Comparison of ENCODE assay signal across 27 cellular contexts in the genomic region with DNA sequence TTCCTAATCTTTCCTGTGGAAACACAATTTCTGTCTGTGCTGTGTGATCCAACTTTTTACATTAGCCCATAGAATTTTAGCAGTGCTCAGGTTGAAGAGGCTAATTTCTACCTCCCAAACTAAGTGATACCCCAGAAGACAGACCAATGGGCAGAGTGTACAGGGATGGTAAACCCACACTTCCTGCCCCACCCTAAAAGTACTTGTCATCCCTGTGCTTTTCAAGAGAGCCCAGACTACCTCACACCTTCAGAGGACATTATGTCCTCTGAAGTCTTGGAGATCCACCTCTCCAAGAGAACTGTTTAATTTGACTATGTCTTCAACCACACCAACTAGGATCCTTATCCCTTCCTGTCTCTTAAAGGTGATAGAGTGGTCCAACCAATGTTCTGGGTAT.
"Had no signal": no experiment of that assay in that cellular context is flagged by ENCODE, and none has a peak within 500 bp of the region (broad histone marks: within the 10 kb centered on the region; RNA-seq: fewer than 3 reads in every experiment).

No MANE protein-coding gene starts in this region.

- H3K27me3 Mint-ChIP-seq: stimulated activated naive CD8-positive, alpha-beta T cell treated with anti-CD3 and anti-CD28 coated beads, Interleukin-15, Interleukin-2, amounts not matched to agents 100 ng/mL and 50 ng/mL, for 24 hours had no signal

- H3K4me3 Mint-ChIP-seq: immature natural killer cell; mesothelial cell of epicardium; naive B cell; natural killer cell; nephron progenitor cell; neural progenitor cell; stimulated activated effector memory CD8-positive, alpha-beta T cell treated with anti-CD3 and anti-CD28 coated beads, Interleukin-12 subunit alpha, Interleukin-12 subunit beta, amount 100 ng/mL, for 72 hours; stimulated activated naive CD8-positive, alpha-beta T cell treated with anti-CD3 and anti-CD28 coated beads, Interleukin-15, Interleukin-2, amounts not matched to agents 100 ng/mL and 50 ng/mL, for 24 hours had no signal

- H3K4me1 ChIP-seq: lower lobe of right lung, neural progenitor cell, pancreas, prostate gland, tibial artery, uterus had no signal

- H3K27ac ChIP-seq: left lung, lower lobe of right lung, neural progenitor cell, pancreas, prostate gland, skin epidermis, suprapubic skin, thoracic aorta, tibial artery, uterus had no signal

- H3K36me3 ChIP-seq: left lung, lower lobe of right lung, neural progenitor cell, pancreas, prostate gland, spleen, suprapubic skin, thoracic aorta, tibial artery, uterus had no signal

- H2AFZ ChIP-seq: neural progenitor cell had no signal

- DNase-seq: immature natural killer cell; kidney; left colon; left lung; lower lobe of right lung; natural killer cell; nephron progenitor cell; nucleus accumbens; pancreas; posterior cingulate gyrus; retina; right cardiac atrium; spleen; stimulated activated CD4-positive, alpha-beta T cell treated with anti-CD3 and anti-CD28 coated beads, Interleukin-4, amount 100 ng/mL, for 24 hours; tibial artery; trophoblast cell; uterus had no signal

- ATAC-seq: left colon; natural killer cell; sciatic nerve; stimulated activated effector memory CD8-positive, alpha-beta T cell treated with anti-CD3 and anti-CD28 coated beads, Interleukin-12 subunit alpha, Interleukin-12 subunit beta, amount 100 ng/mL, for 72 hours had no signal

- H3K27ac Mint-ChIP-seq: immature natural killer cell; mesothelial cell of epicardium; natural killer cell; nephron progenitor cell; neural progenitor cell; stimulated activated effector memory CD8-positive, alpha-beta T cell treated with anti-CD3 and anti-CD28 coated beads, Interleukin-12 subunit alpha, Interleukin-12 subunit beta, amount 100 ng/mL, for 72 hours; stimulated activated naive CD8-positive, alpha-beta T cell treated with anti-CD3 and anti-CD28 coated beads, Interleukin-15, Interleukin-2, amounts not matched to agents 100 ng/mL and 50 ng/mL, for 24 hours had no signal

- H3K27me3 ChIP-seq: left lung, neural progenitor cell, pancreas, spleen, suprapubic skin, tibial artery, uterus had no signal

- H3K9me3 ChIP-seq: prostate gland, uterus had no signal

- H3K4me2 ChIP-seq: neural progenitor cell had no signal

- H3K4me1 Mint-ChIP-seq: mesothelial cell of epicardium; naive B cell; nephron progenitor cell; stimulated activated effector memory CD8-positive, alpha-beta T cell treated with anti-CD3 and anti-CD28 coated beads, Interleukin-12 subunit alpha, Interleukin-12 subunit beta, amount 100 ng/mL, for 72 hours had no signal

- H3K36me3 Mint-ChIP-seq: natural killer cell; neural progenitor cell; stimulated activated effector memory CD8-positive, alpha-beta T cell treated with anti-CD3 and anti-CD28 coated beads, Interleukin-12 subunit alpha, Interleukin-12 subunit beta, amount 100 ng/mL, for 72 hours had no signal

- H3K4me3 ChIP-seq: left lung, lower lobe of right lung, neural progenitor cell, pancreas, prostate gland, skin epidermis, spleen, suprapubic skin, thoracic aorta, tibial artery, uterus had no signal

- H3K9ac ChIP-seq: neural progenitor cell had no signal
